8 cellular contexts compared by ENCODE assay signal in genomic region chr9:91949946-91950664, GRCh38. TPM values are rescaled to one million over a fixed set of nuclear protein-coding genes. Genes with fewer than 3 reads are reported as not detected.
DNase-seq lines count a peak whose midpoint lies in the region; ATAC-seq lines count a peak whose summit lies in the region.

Gene ROR2 (minus strand): TSS chr9:91950228.

- H3K4me1 Mint-ChIP-seq in activated CD4-positive, alpha-beta T cell treated with anti-CD3 and anti-CD28 coated beads, Interleukin-2, amount 10 ng/mL, durations not matched to agents 24 days and 14 days = peaks cover 8% of the 10 kb centered on the region
- peaks cover 13% of the 10 kb centered on the region for H3K4me1 Mint-ChIP-seq in stimulated activated naive CD8-positive, alpha-beta T cell treated with anti-CD3 and anti-CD28 coated beads, Interleukin-15, amount 100 ng/mL, for 72 hours

- no peaks in the 10 kb centered on the region for H3K36me3 Mint-ChIP-seq in activated CD4-positive, alpha-beta T cell treated with anti-CD3 and anti-CD28 coated beads, Interleukin-2, amount 10 ng/mL, durations not matched to agents 24 days and 14 days (ENCODE audit: low read depth)

- peak; percentile 91 for ATAC-seq in stimulated activated naive CD8-positive, alpha-beta T cell treated with anti-CD3 and anti-CD28 coated beads, Interleukin-15, amount 100 ng/mL, for 72 hours
- no peak for ATAC-seq in HG03097 (IDR thresholded peaks at IDR 0.05; ENCODE audit: low FRiP score, unreplicated experiment)

- peak within 1 kb of the TSS; percentile 80 for H3K4me3 Mint-ChIP-seq in activated CD4-positive, alpha-beta T cell treated with anti-CD3 and anti-CD28 coated beads, Interleukin-2, amount 10 ng/mL, durations not matched to agents 24 days and 14 days
- H3K4me3 Mint-ChIP-seq in stimulated activated naive CD8-positive, alpha-beta T cell treated with anti-CD3 and anti-CD28 coated beads, Interleukin-15, amount 100 ng/mL, for 72 hours = peak within 1 kb of the TSS; percentile 82 to 85

- H3K27me3 Mint-ChIP-seq in activated CD4-positive, alpha-beta T cell treated with anti-CD3 and anti-CD28 coated beads, Interleukin-2, amount 10 ng/mL, durations not matched to agents 24 days and 14 days = peaks cover 68% of the 10 kb centered on the region
- H3K27me3 Mint-ChIP-seq in stimulated activated naive CD8-positive, alpha-beta T cell treated with anti-CD3 and anti-CD28 coated beads, Interleukin-15, amount 100 ng/mL, for 72 hours = peaks cover 94% of the 10 kb centered on the region

- intact Hi-C loops in activated CD4-positive, alpha-beta T cell treated with anti-CD3 and anti-CD28 coated beads, Interleukin-2, amount 10 ng/mL, durations not matched to agents 24 days and 14 days (cut with micrococcal nuclease) = loop anchor here (1.0 to 2.0 kb wide), 2 partner anchors 43 to 175 kb away; no protein-coding TSS in a partner anchor

- no peaks in the 10 kb centered on the region for H3K9me3 Mint-ChIP-seq in activated CD4-positive, alpha-beta T cell treated with anti-CD3 and anti-CD28 coated beads, Interleukin-2, amount 10 ng/mL, durations not matched to agents 24 days and 14 days
- no peaks in the 10 kb centered on the region for H3K9me3 Mint-ChIP-seq in stimulated activated naive CD8-positive, alpha-beta T cell treated with anti-CD3 and anti-CD28 coated beads, Interleukin-15, amount 100 ng/mL, for 72 hours

- H3K27ac Mint-ChIP-seq in activated CD4-positive, alpha-beta T cell treated with anti-CD3 and anti-CD28 coated beads, Interleukin-2, amount 10 ng/mL, durations not matched to agents 24 days and 14 days = no peak within 1 kb of the TSS
- H3K27ac Mint-ChIP-seq in stimulated activated naive CD8-positive, alpha-beta T cell treated with anti-CD3 and anti-CD28 coated beads, Interleukin-15, amount 100 ng/mL, for 72 hours = no peak within 1 kb of the TSS

- DNase-seq in NOMO-1 treated with dmso at 0.1 percent for 144 hours (lab: John Stamatoyannopoulos, UW; ENCODE audit: unreplicated experiment) = peak; percentile 17
- DNase-seq in NOMO-1 treated with DMSO at 0.1 percent for 48 hours (lab: John Stamatoyannopoulos, UW; ENCODE audit: unreplicated experiment) = no peak
- peak; percentile 26 to 31 for DNase-seq in Kasumi-1 (lab: John Stamatoyannopoulos, UW)
- peak; percentile 93 for DNase-seq in activated CD4-positive, alpha-beta T cell treated with anti-CD3 and anti-CD28 coated beads, Interleukin-2, amount 10 ng/mL, durations not matched to agents 24 days and 14 days
- DNase-seq in epidermal melanocyte (ENCODE audit: insufficient read length, low spot score) = peak; percentile 54
- peak; percentile 11 for DNase-seq in midbrain (lab: John Stamatoyannopoulos, UW)
- DNase-seq in stimulated activated naive CD8-positive, alpha-beta T cell treated with anti-CD3 and anti-CD28 coated beads, Interleukin-15, amount 100 ng/mL, for 72 hours = peak; percentile 59 to 75

RNA-seq across cellular contexts. Expression of gene ROR2, which starts in this region (rescaled TPM):
- total RNA-seq in activated CD4-positive, alpha-beta T cell treated with anti-CD3 and anti-CD28 coated beads, Interleukin-2, amount 10 ng/mL, durations not matched to agents 24 days and 14 days = 0.40 and 0.43 TPM in 2 replicates

Comparison
In these comparisons a context has a peak if more than half of its experiments do, and no peak if none do; other contexts are left out.
1. Peak in DNase-seq in activated CD4-positive, alpha-beta T cell treated with anti-CD3 and anti-CD28 coated beads, Interleukin-2, amount 10 ng/mL, durations not matched to agents 24 days and 14 days; RNA of the gene not detected or under 1 TPM.